ENCODE assay signal across 1 cellular context in the genomic region with DNA sequence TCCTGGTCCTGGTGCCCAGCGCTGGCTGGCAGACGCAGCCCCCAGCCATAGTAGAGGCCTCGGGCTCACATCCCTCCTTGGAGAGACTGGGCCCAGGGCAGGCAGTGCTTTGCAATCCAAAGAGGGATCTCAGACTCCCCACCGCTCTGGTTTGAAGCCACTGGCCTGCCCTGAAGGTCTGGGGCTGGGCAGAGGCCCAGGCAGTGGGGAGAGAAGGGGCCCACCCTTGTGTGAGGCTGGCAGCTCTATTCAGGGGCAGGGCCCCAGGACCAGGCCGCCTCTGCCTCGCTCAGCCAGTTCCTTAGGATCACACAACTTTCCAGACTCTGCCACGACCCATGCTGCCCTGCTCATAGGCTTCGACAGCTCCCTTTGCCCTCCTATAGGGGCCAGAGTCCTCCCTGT.
TF ChIP-seq lines count a peak whose summit lies in the region.

No MANE protein-coding gene starts in this region.

TF ChIP-seq in K562, 482 proteins besides CTCF, POLR2A, EP300 and RAD21:
- TF ChIP-seq NCOA2 (IDR thresholded peaks at IDR 0.05; ENCODE audit: partially characterized antibody in 2 of 2): no peak
- TF ChIP-seq, protein P1, sequence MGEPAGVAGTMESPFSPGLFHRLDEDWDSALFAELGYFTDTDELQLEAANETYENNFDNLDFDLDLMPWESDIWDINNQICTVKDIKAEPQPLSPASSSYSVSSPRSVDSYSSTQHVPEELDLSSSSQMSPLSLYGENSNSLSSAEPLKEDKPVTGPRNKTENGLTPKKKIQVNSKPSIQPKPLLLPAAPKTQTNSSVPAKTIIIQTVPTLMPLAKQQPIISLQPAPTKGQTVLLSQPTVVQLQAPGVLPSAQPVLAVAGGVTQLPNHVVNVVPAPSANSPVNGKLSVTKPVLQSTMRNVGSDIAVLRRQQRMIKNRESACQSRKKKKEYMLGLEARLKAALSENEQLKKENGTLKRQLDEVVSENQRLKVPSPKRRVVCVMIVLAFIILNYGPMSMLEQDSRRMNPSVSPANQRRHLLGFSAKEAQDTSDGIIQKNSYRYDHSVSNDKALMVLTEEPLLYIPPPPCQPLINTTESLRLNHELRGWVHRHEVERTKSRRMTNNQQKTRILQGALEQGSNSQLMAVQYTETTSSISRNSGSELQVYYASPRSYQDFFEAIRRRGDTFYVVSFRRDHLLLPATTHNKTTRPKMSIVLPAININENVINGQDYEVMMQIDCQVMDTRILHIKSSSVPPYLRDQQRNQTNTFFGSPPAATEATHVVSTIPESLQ (CRISPR knock-in tag; IDR thresholded peaks at IDR 0.05): no peak
TF ChIP-seq in K562: peak in this region for 0.
